ENCODE assay signal across 8 cellular contexts in genomic region chr16:10878328-10878643, GRCh38. TPM values are rescaled to one million over a fixed set of nuclear protein-coding genes. Genes with fewer than 3 reads are reported as not detected.
A peak's percentile ranks its signal among the peaks of the same experiment; 100 is the strongest.
DNase-seq lines count a peak whose midpoint lies in the region; ATAC-seq and TF ChIP-seq lines count a peak whose summit lies in the region.

No MANE protein-coding gene starts in this region.

- ATAC-seq in activated naive CD4-positive, alpha-beta T cell treated with anti-CD3 and anti-CD28 coated beads, Interleukin-2, amount 50 U/mL, for 72 hours = no peak
- ATAC-seq in left colon = peak; percentile 38

- H3K36me3 Mint-ChIP-seq in activated naive CD4-positive, alpha-beta T cell treated with anti-CD3 and anti-CD28 coated beads for 36 hours (ENCODE audit: low read depth) = no peaks in the 10 kb centered on the region
- peaks cover 0 to 7% of the 10 kb centered on the region in 2 donors for H3K36me3 Mint-ChIP-seq in activated naive CD4-positive, alpha-beta T cell treated with anti-CD3 and anti-CD28 coated beads, Interleukin-2, amount 50 U/mL, for 72 hours

- no peak for TF ChIP-seq EP300 in tibial nerve (IDR thresholded peaks at IDR 0.05)

- H3K9me3 Mint-ChIP-seq in activated naive CD4-positive, alpha-beta T cell treated with anti-CD3 and anti-CD28 coated beads for 36 hours = no peaks in the 10 kb centered on the region
- no peaks in the 10 kb centered on the region for H3K9me3 Mint-ChIP-seq in activated naive CD4-positive, alpha-beta T cell treated with anti-CD3 and anti-CD28 coated beads, Interleukin-2, amount 50 U/mL, for 72 hours

- TF ChIP-seq POLR2A in tibial nerve (IDR thresholded peaks at IDR 0.05) = no peak

- H3K4me1 Mint-ChIP-seq in activated naive CD4-positive, alpha-beta T cell treated with anti-CD3 and anti-CD28 coated beads for 36 hours (ENCODE audit: low read depth) = peaks cover 44% of the 10 kb centered on the region

- H3K36me3 ChIP-seq in tibial nerve = no peaks in the 10 kb centered on the region

- no peak overlapping the region for H3K27ac Mint-ChIP-seq in activated naive CD4-positive, alpha-beta T cell treated with anti-CD3 and anti-CD28 coated beads for 36 hours
- H3K27ac Mint-ChIP-seq in activated naive CD4-positive, alpha-beta T cell treated with anti-CD3 and anti-CD28 coated beads, Interleukin-2, amount 50 U/mL, for 72 hours = no peak overlapping the region

- intact Hi-C loops in activated naive CD4-positive, alpha-beta T cell treated with anti-CD3 and anti-CD28 coated beads for 36 hours (cut with micrococcal nuclease) = no loop called here
- intact Hi-C loops in left colon (cut with DNase I, micrococcal nuclease) = no loop called here

- WGBS in tibial nerve, 2 donors = 35 to 48% methylated on average over 4 of the region's 4 CpGs

- H3K4me1 ChIP-seq in tibial nerve = peaks cover 0 to 27% (median 17%) of the 10 kb centered on the region in 4 donors

- peak overlapping the region; percentile 57 for H3K4me3 ChIP-seq in WI38 (ENCODE audit: low read depth, low read length)
- peak overlapping the region; percentile 43 to 73 (median 66) for H3K4me3 ChIP-seq in tibial nerve

- no peak for DNase-seq in activated naive CD4-positive, alpha-beta T cell treated with anti-CD3 and anti-CD28 coated beads for 36 hours
- no peak for DNase-seq in activated naive CD4-positive, alpha-beta T cell treated with anti-CD3 and anti-CD28 coated beads, Interleukin-2, amount 50 U/mL, for 72 hours (ENCODE audit: low spot score in 2 of 2)
- no peak for DNase-seq in left colon
- DNase-seq in tibial nerve (ENCODE audit: low spot score in 2 of 2) = no peak
- no peak for DNase-seq in activated effector memory CD4-positive, alpha-beta T cell treated with Interleukin-2 at 50 U/mL for 16 hours
- no peak for DNase-seq in HK-2 (ENCODE audit: unreplicated experiment)
- no peak for DNase-seq in HCEC 1CT

- TF ChIP-seq CTCF in WI38 (IDR thresholded peaks at IDR 0.05; ENCODE audit: low read depth, low read length) (no peak), tibial nerve (IDR thresholded peaks at IDR 0.05) (no peak)

- peaks cover 0 to 8% of the 10 kb centered on the region in 2 donors for H3K27me3 ChIP-seq in tibial nerve

- peak overlapping the region; percentile 70 for H3K4me3 Mint-ChIP-seq in activated naive CD4-positive, alpha-beta T cell treated with anti-CD3 and anti-CD28 coated beads for 36 hours

- H3K27ac ChIP-seq in tibial nerve = peak overlapping the region in 3 of 4 donors; percentile 72 to 82 (median 73)

- H3K9me3 ChIP-seq in tibial nerve = no peaks in the 10 kb centered on the region

- CTCF ChIA-PET in activated naive CD4-positive, alpha-beta T cell treated with anti-CD3 and anti-CD28 coated beads for 36 hours (lab: Charles Lee) = interaction anchor here (1.0 to 1.7 kb wide), 2 partner anchors 40 to 209 kb away, joined by 3 to 6 read pairs; no protein-coding TSS in a partner anchor

- peaks cover 70% of the 10 kb centered on the region for H3K27me3 Mint-ChIP-seq in activated naive CD4-positive, alpha-beta T cell treated with anti-CD3 and anti-CD28 coated beads for 36 hours (ENCODE audit: low read depth)

RNA-seq across cellular contexts. Expression of gene CIITA, which starts 1.3 kb away (rescaled TPM):
- total RNA-seq in activated naive CD4-positive, alpha-beta T cell treated with anti-CD3 and anti-CD28 coated beads for 36 hours = under 1 TPM; 0.12 to 0.29 TPM
- 1 to 10 TPM in 1 of 2 donors, under 1 TPM in 1; 0.52 to 2.3 TPM for total RNA-seq in activated naive CD4-positive, alpha-beta T cell treated with anti-CD3 and anti-CD28 coated beads, Interleukin-2, amount 50 U/mL, for 72 hours
- 10 to 100 TPM in 1 of 2 donors, 1 to 10 TPM in 1; 4.9 to 10.2 TPM for total RNA-seq in left colon
- 10 to 100 TPM in 3 of 4 donors, 1 to 10 TPM in 1; 7.5 to 38.7 (median 17.8) TPM for total RNA-seq in tibial nerve

RNA-seq across cellular contexts. Expression of gene TVP23A, which starts 59.7 kb away (rescaled TPM):
- total RNA-seq in activated naive CD4-positive, alpha-beta T cell treated with anti-CD3 and anti-CD28 coated beads for 36 hours = not detected
- total RNA-seq in activated naive CD4-positive, alpha-beta T cell treated with anti-CD3 and anti-CD28 coated beads, Interleukin-2, amount 50 U/mL, for 72 hours = not detected
- total RNA-seq in left colon = under 1 TPM in 1 of 2 donors, not detected in 1; 0.78 TPM
- total RNA-seq in tibial nerve = 1 to 10 TPM in 1 of 4 donors, under 1 TPM in 2, not detected in 1; 0.20 to 3.1 (median 0.60) TPM
